ENCODE assay signal across 1 cellular context in the genomic region with DNA sequence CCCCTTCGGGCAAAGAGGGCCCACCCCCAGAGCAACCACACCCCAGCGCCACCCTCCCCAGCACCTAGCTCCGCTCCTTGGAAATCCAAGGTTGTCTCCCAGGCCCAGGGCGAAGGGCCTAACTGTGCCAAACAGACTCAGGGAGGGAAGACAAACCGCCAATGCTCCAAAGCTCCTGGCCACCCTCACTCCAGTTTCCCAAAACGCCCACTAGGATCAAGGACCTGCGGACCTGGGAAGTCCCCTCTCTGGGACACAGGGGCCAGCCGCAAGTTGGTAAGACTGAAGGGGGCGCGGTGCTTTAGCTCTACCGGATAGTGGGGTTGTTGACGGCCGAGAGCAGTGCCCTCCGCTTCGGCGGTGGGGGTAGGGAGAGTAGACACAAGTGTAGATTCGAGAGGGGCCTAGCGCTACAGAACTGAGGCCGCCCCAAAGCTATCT.
TF ChIP-seq lines count a peak whose summit lies in the region.

No MANE protein-coding gene starts in this region.

TF ChIP-seq in endothelial cell of umbilical vein, 7 proteins besides CTCF, POLR2A, EP300 and RAD21:
- TF ChIP-seq GATA2 (IDR thresholded peaks at IDR 0.05; ENCODE audit: insufficient read depth, insufficient read length, low read depth, low read length): no peak
- no peak for TF ChIP-seq MYC (IDR thresholded peaks at IDR 0.05; ENCODE audit: low read depth, low read length)
- TF ChIP-seq, protein P1, sequence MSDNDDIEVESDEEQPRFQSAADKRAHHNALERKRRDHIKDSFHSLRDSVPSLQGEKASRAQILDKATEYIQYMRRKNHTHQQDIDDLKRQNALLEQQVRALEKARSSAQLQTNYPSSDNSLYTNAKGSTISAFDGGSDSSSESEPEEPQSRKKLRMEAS (IDR thresholded peaks at IDR 0.05; ENCODE audit: insufficient read depth, insufficient read length): no peak
- TF ChIP-seq POLR2AphosphoS5 (IDR thresholded peaks at IDR 0.05; ENCODE audit: insufficient read depth, low read depth, low read length): no peak
- TF ChIP-seq EZH2 (IDR thresholded peaks at IDR 0.05; ENCODE audit: borderline replicate concordance, low read depth, low read length, severe bottlenecking): no peak
- no peak for TF ChIP-seq FOS (IDR thresholded peaks at IDR 0.05; ENCODE audit: borderline replicate concordance, insufficient read depth, low read length)
- no peak for TF ChIP-seq JUN (IDR thresholded peaks at IDR 0.05; ENCODE audit: borderline replicate concordance, insufficient read depth, insufficient read length, low read depth)
